Comparison of ENCODE assay signal across 8 cellular contexts in the genomic region with DNA sequence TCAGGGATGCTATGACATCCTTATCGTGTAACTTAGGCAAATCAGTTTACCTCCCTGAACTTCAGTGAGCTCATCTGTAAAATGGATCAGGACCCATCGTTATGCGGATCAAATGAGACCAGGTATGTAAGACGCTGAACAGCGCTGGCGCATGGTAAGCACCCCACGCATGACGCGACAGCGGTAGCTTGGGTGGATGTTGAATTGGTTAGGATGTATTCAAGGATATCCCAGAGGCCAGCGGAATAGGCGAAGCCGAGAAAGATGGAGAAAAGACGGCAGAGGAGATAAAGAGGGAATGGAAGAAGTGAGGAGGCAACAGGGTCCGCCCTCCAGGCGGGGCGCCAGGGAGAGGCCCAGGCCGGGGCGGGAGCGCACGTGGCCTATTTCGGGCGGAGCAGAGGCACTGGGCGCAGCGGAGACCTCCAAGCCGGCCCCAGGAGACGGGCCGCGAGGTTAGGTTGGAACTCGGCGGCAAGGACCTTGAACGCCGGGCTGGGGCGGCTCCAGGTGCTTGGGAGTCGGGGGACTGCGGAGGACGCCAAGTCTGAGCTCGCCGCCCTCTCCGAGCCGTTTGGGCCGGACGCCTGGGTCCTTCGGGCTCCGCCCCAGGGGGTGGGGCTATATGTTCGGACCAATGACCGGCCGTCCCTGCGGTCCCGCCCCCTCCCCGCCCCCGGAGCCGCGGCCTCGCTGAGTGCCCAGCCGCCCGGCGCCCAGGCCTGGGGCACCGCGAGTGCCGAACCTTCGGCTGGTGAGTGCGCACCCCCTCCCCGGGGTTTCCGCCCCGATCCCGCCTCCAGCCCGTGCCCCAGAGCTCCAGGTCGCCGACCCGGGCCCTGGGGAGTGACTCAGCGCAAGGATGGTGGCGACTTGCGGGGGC. TPM values are rescaled to one million over a fixed set of nuclear protein-coding genes. Genes with fewer than 3 reads are reported as not detected.
DNase-seq lines count a peak whose midpoint lies in the region; ATAC-seq and TF ChIP-seq lines count a peak whose summit lies in the region.

Gene ZNF771 (plus strand): TSS at position 696 of the 883 bp plus-strand sequence. CDS start 448 bp downstream, outside the sequence.

- H3K4me3 Mint-ChIP-seq in naive thymus-derived CD4-positive, alpha-beta T cell: peak within 1 kb of the TSS; percentile 87 to 100 (median 97)
- peak within 1 kb of the TSS; percentile 97 for H3K4me3 Mint-ChIP-seq in stimulated activated memory B cell treated with anti-CD40 and anti-IgM and Interleukin-4, amounts not matched to agents 10 μg/mL and 1 μg/mL and 100 μg/mL, for 72 hours

- no peaks in the 10 kb centered on the region for H3K27me3 ChIP-seq in naive thymus-derived CD4-positive, alpha-beta T cell (ENCODE audit: control insufficient read depth in 2 of 2, insufficient read depth in 2 of 2, low read length in 2 of 2)

- H3K9me3 Mint-ChIP-seq in naive thymus-derived CD4-positive, alpha-beta T cell: peaks cover 0 to 5% (median 0%) of the 10 kb centered on the region in 11 donors
- no peaks in the 10 kb centered on the region for H3K9me3 Mint-ChIP-seq in stimulated activated memory B cell treated with anti-CD40 and anti-IgM and Interleukin-4, amounts not matched to agents 10 μg/mL and 1 μg/mL and 100 μg/mL, for 72 hours

- H3K27me3 Mint-ChIP-seq in naive thymus-derived CD4-positive, alpha-beta T cell: peaks cover 0 to 4% (median 0%) of the 10 kb centered on the region in 5 donors
- H3K27me3 Mint-ChIP-seq in stimulated activated memory B cell treated with anti-CD40 and anti-IgM and Interleukin-4, amounts not matched to agents 10 μg/mL and 1 μg/mL and 100 μg/mL, for 72 hours: no peaks in the 10 kb centered on the region

- ATAC-seq in GM21423 (IDR thresholded peaks at IDR 0.05; ENCODE audit: unreplicated experiment): peak; percentile 77
- ATAC-seq in naive thymus-derived CD4-positive, alpha-beta T cell: peak; percentile 93
- peak; percentile 96 for ATAC-seq in stimulated activated memory B cell treated with anti-CD40 and anti-IgM and Interleukin-4, amounts not matched to agents 10 μg/mL and 1 μg/mL and 100 μg/mL, for 72 hours

- H3K36me3 Mint-ChIP-seq in naive thymus-derived CD4-positive, alpha-beta T cell: peaks cover 0 to 4% (median 3%) of the 10 kb centered on the region in 5 donors
- peaks cover 5% of the 10 kb centered on the region for H3K36me3 Mint-ChIP-seq in stimulated activated memory B cell treated with anti-CD40 and anti-IgM and Interleukin-4, amounts not matched to agents 10 μg/mL and 1 μg/mL and 100 μg/mL, for 72 hours

- intact Hi-C loops in naive thymus-derived CD4-positive, alpha-beta T cell (cut with micrococcal nuclease): loop anchor here (1.0 to 10.0 kb wide), 13 partner anchors 10 to 432 kb away; partner anchors contain the start of genes MAPK3 (in 2 of the 2), SEPTIN1 (in 2 of the 2), ZNF48 (in 2 of the 2) and ALDOA (in 1 of the 2)

- no peaks in the 10 kb centered on the region for H3K9me3 ChIP-seq in naive thymus-derived CD4-positive, alpha-beta T cell (ENCODE audit: control insufficient read depth in 2 of 3, low read length in 3 of 3)

- peak within 1 kb of the TSS; percentile 83 to 97 (median 95) for H3K27ac Mint-ChIP-seq in naive thymus-derived CD4-positive, alpha-beta T cell
- peak within 1 kb of the TSS; percentile 82 for H3K27ac Mint-ChIP-seq in stimulated activated memory B cell treated with anti-CD40 and anti-IgM and Interleukin-4, amounts not matched to agents 10 μg/mL and 1 μg/mL and 100 μg/mL, for 72 hours

- H3K36me3 ChIP-seq in naive thymus-derived CD4-positive, alpha-beta T cell (ENCODE audit: control insufficient read depth in 2 of 3, insufficient read depth in 3 of 3, low read length in 3 of 3): peaks cover 0 to 9% (median 0%) of the 10 kb centered on the region in 3 experiments

- CTCF ChIA-PET in naive thymus-derived CD4-positive, alpha-beta T cell (lab: Charles Lee): interaction anchor here (0.7 to 2.7 kb wide), 10 partner anchors 9 to 495 kb away, joined by 3 to 11 read pairs (median 4); partner anchors contain the start of genes DCTPP1, SEPTIN1, TBC1D10B and ZNF48

- peaks cover 21 to 30% (median 26%) of the 10 kb centered on the region in 7 donors for H3K4me1 Mint-ChIP-seq in naive thymus-derived CD4-positive, alpha-beta T cell
- peaks cover 46% of the 10 kb centered on the region for H3K4me1 Mint-ChIP-seq in stimulated activated memory B cell treated with anti-CD40 and anti-IgM and Interleukin-4, amounts not matched to agents 10 μg/mL and 1 μg/mL and 100 μg/mL, for 72 hours

- peak within 1 kb of the TSS; percentile 85 for H3K4me3 ChIP-seq in naive thymus-derived CD4-positive, alpha-beta T cell (ENCODE audit: low read length)

- POLR2A ChIA-PET in naive thymus-derived CD4-positive, alpha-beta T cell (lab: Charles Lee): interaction anchor here (0.5 to 9.0 kb wide), 22 partner anchors 9 to 340 kb away, joined by 3 to 156 read pairs (median 4); partner anchors contain the start of genes CD2BP2, DCTPP1, SEPTIN1 and TBC1D10B

- peak; percentile 77 for DNase-seq in DMS114 treated with DMSO at 0.1 percent for 48 hours (lab: John Stamatoyannopoulos, UW; ENCODE audit: unreplicated experiment)
- peak; percentile 81 for DNase-seq in HuH-7 (ENCODE audit: low spot score)
- peak; percentile 84 for DNase-seq in activated T-helper 1 cell treated with Interleukin-2 at 50 U/mL for 16 hours (ENCODE audit: low read depth)
- DNase-seq in fibroblast of gingiva (ENCODE audit: low read depth): peak; percentile 87
- peak; percentile 66 to 93 (median 69) for DNase-seq in naive thymus-derived CD4-positive, alpha-beta T cell

- H3K4me1 ChIP-seq in naive thymus-derived CD4-positive, alpha-beta T cell (ENCODE audit: control insufficient read depth in 2 of 2, insufficient read depth in 2 of 2, low read length in 2 of 2): peaks cover 0 to 12% of the 10 kb centered on the region in 2 donors

- H3K27ac ChIP-seq in naive thymus-derived CD4-positive, alpha-beta T cell (ENCODE audit: low read depth, low read length): peak within 1 kb of the TSS; percentile 74

TF ChIP-seq in PFSK-1, 5 proteins besides CTCF, POLR2A, EP300 and RAD21:
- TF ChIP-seq FOXP2 (optimal IDR thresholded peaks at IDR 0.05; ENCODE audit: borderline replicate concordance, extremely low read depth, extremely low read length, insufficient read depth) (peak; percentile 7), TAF1 (IDR thresholded peaks at IDR 0.05; ENCODE audit: borderline replicate concordance, insufficient read depth, low read length) (peak; percentile 70; the same call in 1 of the 2 replicates), REST (IDR thresholded peaks at IDR 0.05; ENCODE audit: insufficient read depth in 1 of 2, low read depth in 2 of 2, low read length in 2 of 2) (no peak), SIN3A (IDR thresholded peaks at IDR 0.05; ENCODE audit: borderline replicate concordance, insufficient read depth, low read length) (peak; percentile 27; the same call in 1 of the 2 replicates), POLR2AphosphoS5 (IDR thresholded peaks at IDR 0.05; ENCODE audit: low read depth, low read length) (peak; percentile 84)

RNA-seq across cellular contexts. Expression of gene ZNF771, which starts in this region (rescaled TPM):
- polyA plus RNA-seq in PFSK-1 (2012; ENCODE audit: insufficient read length, low read depth): 25.5 TPM
- total RNA-seq in naive thymus-derived CD4-positive, alpha-beta T cell: 1 to 10 TPM; 1.2 to 9.0 (median 4.5) TPM
- polyA plus RNA-seq in naive thymus-derived CD4-positive, alpha-beta T cell: 1 to 10 TPM; 3.1 to 9.4 TPM

Comparison
In these comparisons a context has a peak if more than half of its experiments do, and no peak if none do; other contexts are left out.
1. Peak in every context shown above with its lines: DNase-seq, ATAC-seq, H3K4me3 ChIP-seq and H3K27ac ChIP-seq.